ENCODE assay signal across 35 cellular contexts in the genomic region with DNA sequence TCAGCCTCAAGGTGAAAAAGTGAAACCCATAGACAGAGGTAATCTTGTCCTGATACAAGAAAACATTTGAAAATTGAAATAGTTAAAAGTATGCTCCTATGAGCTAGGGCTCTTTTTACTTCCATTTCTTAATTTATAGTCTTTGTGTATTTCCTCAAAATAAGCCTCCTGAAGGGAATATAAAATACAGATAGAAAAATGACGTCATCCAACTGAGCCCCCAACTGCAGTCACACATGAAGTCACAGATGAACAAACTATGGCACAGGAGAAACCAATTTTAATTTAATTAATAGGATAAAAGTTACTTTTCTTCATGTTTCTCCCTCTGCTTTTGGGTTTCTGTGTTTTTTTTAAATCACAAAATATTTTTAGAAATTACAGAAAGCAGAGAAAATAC.
"Had no signal": no experiment of that assay in that cellular context is flagged by ENCODE, and none has a peak within 500 bp of the region (broad histone marks: within the 10 kb centered on the region; RNA-seq: fewer than 3 reads in every experiment).

No MANE protein-coding gene starts in this region.

- H3K27me3 ChIP-seq: MG63 had no signal

- H3K9me3 ChIP-seq: MG63 had no signal

- H3K36me3 ChIP-seq: MG63 had no signal

- DNase-seq: Karpas-422, Kasumi-1, MG63, MM.1S, MV-4-11, NCI-H1048, NCI-H1092, NCI-H1092 treated with DMSO at 0.1 percent for 48 hours, NCI-H1105, NCI-H1105 treated with DMSO at 0.1 percent for 48 hours, NCI-H1417, NCI-H1417 treated with DMSO at 0.1 percent for 48 hours, NCI-H1436 treated with DMSO at 0.1 percent for 48 hours, NCI-H146, NCI-H1694, NCI-H1694 treated with DMSO at 0.1 percent for 48 hours, NCI-H187, NCI-H187 treated with DMSO at 0.1 percent for 48 hours, NCI-H1930, NCI-H2029, NCI-H2029 treated with DMSO at 0.1 percent for 48 hours, NCI-H2081, NCI-H2081 treated with DMSO at 0.1 percent for 48 hours, NCI-H2107, NCI-H2171, NCI-H2171 treated with DMSO at 0.1 percent for 48 hours, NCI-H2227 treated with DMSO at 0.1 percent for 48 hours, NCI-H226, NCI-H345, NCI-H446, NCI-H446 treated with DMSO at 0.1 percent for 48 hours, NCI-H510A, NCI-H510A treated with DMSO at 0.1 percent for 48 hours, NCI-H524, NCI-H524 treated with DMSO at 0.1 percent for 48 hours had no signal

- H3K4me3 ChIP-seq: MG63 had no signal
